Comparison of ENCODE assay signal across 10 cellular contexts in genomic region chr12:74185360-74185759, GRCh38.
"Had no signal": no experiment of that assay in that cellular context is flagged by ENCODE, and none has a peak within 500 bp of the region (broad histone marks: within the 10 kb centered on the region; RNA-seq: fewer than 3 reads in every experiment).

No MANE protein-coding gene starts in this region.

- H3K27ac ChIP-seq: GM23248, HL-60 had no signal

- DNase-seq: GM23248, H9, HCEC 1CT, HFFc6, IMR-90, KG1 had no signal

- ATAC-seq: K562 had no signal

- H3K4me3 Mint-ChIP-seq: H9, HFFc6 had no signal

- H2AFZ ChIP-seq: GM23248 had no signal

- H3K9me3 Mint-ChIP-seq: H9 had no signal

- H3K9ac ChIP-seq: GM23248 had no signal

- H3K4me3 ChIP-seq: GM23248, K562 had no signal

- FAIRE-seq: H1, H54, K562 had no signal

- H3K4me1 Mint-ChIP-seq: H9 had no signal

- H3K27ac Mint-ChIP-seq: H9, HFFc6 had no signal
